Comparison of ENCODE assay signal across 19 cellular contexts in genomic region chr7:120060875-120061274, GRCh38.
DNase-seq lines count a peak whose midpoint lies in the region; ATAC-seq and TF ChIP-seq lines count a peak whose summit lies in the region.
"Had no signal": no experiment of that assay in that cellular context is flagged by ENCODE, and none has a peak within 500 bp of the region (broad histone marks: within the 10 kb centered on the region; RNA-seq: fewer than 3 reads in every experiment).

No MANE protein-coding gene starts in this region.

- H3K4me3 ChIP-seq in GM06990 (replicated peaks; ENCODE audit: low read depth, low read length) (no peak overlapping the region), gastroesophageal sphincter (no peak overlapping the region)
- H3K4me3 ChIP-seq: psoas muscle, SK-N-MC, skin epidermis had no signal

- TF ChIP-seq EP300 in gastroesophageal sphincter (IDR thresholded peaks at IDR 0.05): no peak

- H3K4me1 ChIP-seq in gastroesophageal sphincter: no peaks in the 10 kb centered on the region
- H3K4me1 ChIP-seq: psoas muscle had no signal

- DNase-seq in GM06990 (ENCODE audit: extremely low read depth, insufficient read length) (peak; percentile 28), NOMO-1 (lab: John Stamatoyannopoulos, UW; ENCODE audit: unreplicated experiment in 2 of 2) (peak; percentile 33 to 34), NCI-H2171 (lab: John Stamatoyannopoulos, UW) (no peak), foreskin melanocyte (no peak)
- DNase-seq in activated naive CD4-positive, alpha-beta T cell treated with anti-CD3 and anti-CD28 coated beads, Interleukin-2, amount 50 U/mL, for 16 hours: no peak
- DNase-seq: activated CD4-positive, alpha-beta T cell treated with anti-CD3 and anti-CD28 coated beads for 1 hour; activated naive CD8-positive, alpha-beta T cell treated with anti-CD3 and anti-CD28 coated beads for 36 hours; glutamatergic neuron; left colon; NCI-H1436 treated with DMSO at 0.1 percent for 48 hours; NCI-H748 treated with DMSO at 0.1 percent for 48 hours; nephron progenitor cell; psoas muscle; stimulated activated CD4-positive, alpha-beta T cell treated with anti-CD3 and anti-CD28 coated beads, Interleukin-4, amount 100 ng/mL, for 4 hours had no signal

- no peaks in the 10 kb centered on the region for H3K9me3 ChIP-seq in gastroesophageal sphincter
- H3K9me3 ChIP-seq: psoas muscle had no signal

- 91 to 93% methylated on average over 6 to 7 of the region's 7 CpGs for WGBS in gastroesophageal sphincter (ENCODE audit: low coverage in 1 of 2), 2 donors

- H3K27me3 ChIP-seq in GM06990 (replicated peaks; ENCODE audit: control insufficient read depth, insufficient read depth, low read length) (no peaks in the 10 kb centered on the region), gastroesophageal sphincter (no peaks in the 10 kb centered on the region)

- TF ChIP-seq CTCF in GM06990 (IDR thresholded peaks at IDR 0.05; ENCODE audit: insufficient read depth, low read length, poor library complexity, severe bottlenecking) (no peak), gastroesophageal sphincter (IDR thresholded peaks at IDR 0.05) (no peak)

- no peak overlapping the region for H3K27ac ChIP-seq in gastroesophageal sphincter
- H3K27ac ChIP-seq: psoas muscle, SK-N-MC, skin epidermis had no signal

- H3K36me3 ChIP-seq in GM06990 (ENCODE audit: control insufficient read depth, insufficient read depth, low read length): no peaks in the 10 kb centered on the region
- no peaks in the 10 kb centered on the region for H3K36me3 ChIP-seq in gastroesophageal sphincter

- peak; percentile 43 for ATAC-seq in GM19467 (IDR thresholded peaks at IDR 0.05; ENCODE audit: unreplicated experiment)
- ATAC-seq in HG03175 (IDR thresholded peaks at IDR 0.05; ENCODE audit: unreplicated experiment): peak; percentile 71
- no peak for ATAC-seq in gastroesophageal sphincter
- ATAC-seq: left colon had no signal

- no peak for TF ChIP-seq POLR2A in gastroesophageal sphincter (IDR thresholded peaks at IDR 0.05)

Comparison
In these comparisons a context has a peak if more than half of its experiments do, and no peak if none do; other contexts are left out.
1. DNase-seq: peak in GM06990 (single experiment) and NOMO-1 (2 of 2); none in NCI-H2171 (single experiment), activated naive CD4-positive, alpha-beta T cell treated with anti-CD3 and anti-CD28 coated beads, Interleukin-2, amount 50 U/mL, for 16 hours (single experiment) and foreskin melanocyte (single experiment).